1 cellular context compared by ENCODE assay signal in genomic region chr19:40445945-40446784, GRCh38.
A peak's percentile ranks its signal among the peaks of the same experiment; 100 is the strongest.
TF ChIP-seq lines count a peak whose summit lies in the region.

No MANE protein-coding gene starts in this region.

TF ChIP-seq in K562, 482 proteins besides CTCF, POLR2A, EP300 and RAD21 (continues in another document):
- TF ChIP-seq ZNF324 (CRISPR knock-in tag; IDR thresholded peaks at IDR 0.05) = no peak
- TF ChIP-seq TSC22D4 (tag; IDR thresholded peaks at IDR 0.05) = no peak
- peak; percentile 19 to 28; a peak in 1 of 4 replicates for TF ChIP-seq NRF1 (conservative IDR thresholded peaks at IDR 0.05 in 1 of 2, IDR thresholded peaks at IDR 0.05 in 1 of 2)
- peak; percentile 74 for TF ChIP-seq DPF2 (IDR thresholded peaks at IDR 0.05)
- TF ChIP-seq GATAD2B (IDR thresholded peaks at IDR 0.05; ENCODE audit: borderline replicate concordance) = no peak
- TF ChIP-seq MCM5 (IDR thresholded peaks at IDR 0.05; ENCODE audit: low read depth) = no peak
- peak; percentile 81 for TF ChIP-seq EP400 (IDR thresholded peaks at IDR 0.05)
- no peak for TF ChIP-seq GABPB1 (CRISPR knock-in tag; IDR thresholded peaks at IDR 0.05)
- TF ChIP-seq DEAF1 (CRISPR knock-in tag; IDR thresholded peaks at IDR 0.05) = 0 out of 2 replicates have a peak, but pooled peaks have one; percentile 22
- TF ChIP-seq, protein P1, sequence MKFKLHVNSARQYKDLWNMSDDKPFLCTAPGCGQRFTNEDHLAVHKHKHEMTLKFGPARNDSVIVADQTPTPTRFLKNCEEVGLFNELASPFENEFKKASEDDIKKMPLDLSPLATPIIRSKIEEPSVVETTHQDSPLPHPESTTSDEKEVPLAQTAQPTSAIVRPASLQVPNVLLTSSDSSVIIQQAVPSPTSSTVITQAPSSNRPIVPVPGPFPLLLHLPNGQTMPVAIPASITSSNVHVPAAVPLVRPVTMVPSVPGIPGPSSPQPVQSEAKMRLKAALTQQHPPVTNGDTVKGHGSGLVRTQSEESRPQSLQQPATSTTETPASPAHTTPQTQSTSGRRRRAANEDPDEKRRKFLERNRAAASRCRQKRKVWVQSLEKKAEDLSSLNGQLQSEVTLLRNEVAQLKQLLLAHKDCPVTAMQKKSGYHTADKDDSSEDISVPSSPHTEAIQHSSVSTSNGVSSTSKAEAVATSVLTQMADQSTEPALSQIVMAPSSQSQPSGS (CRISPR knock-in tag; IDR thresholded peaks at IDR 0.05) = no peak
- TF ChIP-seq ZNF384 (IDR thresholded peaks at IDR 0.05; ENCODE audit: low read depth, low read length) = no peak
- peak; percentile 17 to 48; a peak in 2 of 4 replicates for TF ChIP-seq FOXK2 (conservative IDR thresholded peaks at IDR 0.05 in 1 of 2, IDR thresholded peaks at IDR 0.05 in 1 of 2; ENCODE audit: low read depth in 2 of 2)
- TF ChIP-seq RBM25 (IDR thresholded peaks at IDR 0.05; ENCODE audit: low read depth, low read length, severe bottlenecking) = no peak
- TF ChIP-seq SP1 (CRISPR knock-in tag; IDR thresholded peaks at IDR 0.05) = no peak
- TF ChIP-seq SNIP1 (IDR thresholded peaks at IDR 0.05; ENCODE audit: low read depth) = no peak
- TF ChIP-seq, protein P2, sequence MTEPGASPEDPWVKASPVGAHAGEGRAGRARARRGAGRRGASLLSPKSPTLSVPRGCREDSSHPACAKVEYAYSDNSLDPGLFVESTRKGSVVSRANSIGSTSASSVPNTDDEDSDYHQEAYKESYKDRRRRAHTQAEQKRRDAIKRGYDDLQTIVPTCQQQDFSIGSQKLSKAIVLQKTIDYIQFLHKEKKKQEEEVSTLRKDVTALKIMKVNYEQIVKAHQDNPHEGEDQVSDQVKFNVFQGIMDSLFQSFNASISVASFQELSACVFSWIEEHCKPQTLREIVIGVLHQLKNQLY (CRISPR knock-in tag; conservative IDR thresholded peaks at IDR 0.05) = no peak
- TF ChIP-seq ZNF778 (CRISPR knock-in tag; IDR thresholded peaks at IDR 0.05) = no peak
- TF ChIP-seq NR1H2 (CRISPR knock-in tag; IDR thresholded peaks at IDR 0.05) = no peak
- TF ChIP-seq EHMT2 (IDR thresholded peaks at IDR 0.05) = no peak
- TF ChIP-seq GATAD2A (IDR thresholded peaks at IDR 0.05) = peak; percentile 96
- TF ChIP-seq KAT8 (IDR thresholded peaks at IDR 0.05; ENCODE audit: low read depth) = no peak
- peak; percentile 3; the same call in 1 of the 2 replicates for TF ChIP-seq ZFX (CRISPR knock-in tag; IDR thresholded peaks at IDR 0.05)
- TF ChIP-seq HNRNPK (IDR thresholded peaks at IDR 0.05; ENCODE audit: low read depth, low read length, poor library complexity, severe bottlenecking) = no peak
- no peak for TF ChIP-seq KDM2B (CRISPR knock-in tag; IDR thresholded peaks at IDR 0.05)
- no peak for TF ChIP-seq HDAC8 (tag; IDR thresholded peaks at IDR 0.05)
- no peak for TF ChIP-seq EZH2 (IDR thresholded peaks at IDR 0.05; ENCODE audit: borderline replicate concordance, low read depth, low read length)
- TF ChIP-seq STAT5B (CRISPR knock-in tag; IDR thresholded peaks at IDR 0.05) = no peak
- TF ChIP-seq ZBTB49 (CRISPR knock-in tag; IDR thresholded peaks at IDR 0.05; ENCODE audit: borderline replicate concordance) = no peak
- no peak for TF ChIP-seq ZNF639 (CRISPR knock-in tag; conservative IDR thresholded peaks at IDR 0.05 in 1 of 2, IDR thresholded peaks at IDR 0.05 in 1 of 2)
- no peak for TF ChIP-seq MCM7 (IDR thresholded peaks at IDR 0.05)
- no peak for TF ChIP-seq ETV5 (CRISPR knock-in tag; IDR thresholded peaks at IDR 0.05; ENCODE audit: low read depth)
- TF ChIP-seq ELF4 (CRISPR knock-in tag; IDR thresholded peaks at IDR 0.05) = peak; percentile 93
- 0 out of 2 replicates have a peak, but pooled peaks have one; percentile 30 for TF ChIP-seq RNF2 (IDR thresholded peaks at IDR 0.05)
- TF ChIP-seq ZNF561 (CRISPR knock-in tag; conservative IDR thresholded peaks at IDR 0.05) = no peak
- no peak; the same call in 1 of the 2 replicates for TF ChIP-seq MAFF (IDR thresholded peaks at IDR 0.05; ENCODE audit: low read length)
- TF ChIP-seq ZNF212 (CRISPR knock-in tag; IDR thresholded peaks at IDR 0.05) = no peak
- no peak for TF ChIP-seq ZNF764 (CRISPR knock-in tag; IDR thresholded peaks at IDR 0.05; ENCODE audit: low read depth)
- peak; percentile 59; the same call in 1 of the 2 replicates for TF ChIP-seq THRB (CRISPR knock-in tag; conservative IDR thresholded peaks at IDR 0.05)
- TF ChIP-seq, protein P3, sequence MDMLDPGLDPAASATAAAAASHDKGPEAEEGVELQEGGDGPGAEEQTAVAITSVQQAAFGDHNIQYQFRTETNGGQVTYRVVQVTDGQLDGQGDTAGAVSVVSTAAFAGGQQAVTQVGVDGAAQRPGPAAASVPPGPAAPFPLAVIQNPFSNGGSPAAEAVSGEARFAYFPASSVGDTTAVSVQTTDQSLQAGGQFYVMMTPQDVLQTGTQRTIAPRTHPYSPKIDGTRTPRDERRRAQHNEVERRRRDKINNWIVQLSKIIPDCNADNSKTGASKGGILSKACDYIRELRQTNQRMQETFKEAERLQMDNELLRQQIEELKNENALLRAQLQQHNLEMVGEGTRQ (CRISPR knock-in tag; IDR thresholded peaks at IDR 0.05) = no peak
- TF ChIP-seq PPARD (CRISPR knock-in tag; IDR thresholded peaks at IDR 0.05) = no peak
- no peak for TF ChIP-seq ZNF274 (IDR thresholded peaks at IDR 0.05; ENCODE audit: borderline replicate concordance, low read depth, low read length)
- TF ChIP-seq MCM2 (IDR thresholded peaks at IDR 0.05; ENCODE audit: low read depth) = no peak
- no peak for TF ChIP-seq GTF2F1 (IDR thresholded peaks at IDR 0.05; ENCODE audit: low read depth, low read length)
- no peak for TF ChIP-seq E2F6 (IDR thresholded peaks at IDR 0.05; ENCODE audit: borderline replicate concordance in 1 of 2, extremely low read depth in 1 of 2, insufficient read depth in 1 of 2, insufficient read length in 1 of 2, low read depth in 1 of 2, low read length in 1 of 2, poor library complexity in 1 of 2, severe bottlenecking in 1 of 2)
- TF ChIP-seq, protein P4, sequence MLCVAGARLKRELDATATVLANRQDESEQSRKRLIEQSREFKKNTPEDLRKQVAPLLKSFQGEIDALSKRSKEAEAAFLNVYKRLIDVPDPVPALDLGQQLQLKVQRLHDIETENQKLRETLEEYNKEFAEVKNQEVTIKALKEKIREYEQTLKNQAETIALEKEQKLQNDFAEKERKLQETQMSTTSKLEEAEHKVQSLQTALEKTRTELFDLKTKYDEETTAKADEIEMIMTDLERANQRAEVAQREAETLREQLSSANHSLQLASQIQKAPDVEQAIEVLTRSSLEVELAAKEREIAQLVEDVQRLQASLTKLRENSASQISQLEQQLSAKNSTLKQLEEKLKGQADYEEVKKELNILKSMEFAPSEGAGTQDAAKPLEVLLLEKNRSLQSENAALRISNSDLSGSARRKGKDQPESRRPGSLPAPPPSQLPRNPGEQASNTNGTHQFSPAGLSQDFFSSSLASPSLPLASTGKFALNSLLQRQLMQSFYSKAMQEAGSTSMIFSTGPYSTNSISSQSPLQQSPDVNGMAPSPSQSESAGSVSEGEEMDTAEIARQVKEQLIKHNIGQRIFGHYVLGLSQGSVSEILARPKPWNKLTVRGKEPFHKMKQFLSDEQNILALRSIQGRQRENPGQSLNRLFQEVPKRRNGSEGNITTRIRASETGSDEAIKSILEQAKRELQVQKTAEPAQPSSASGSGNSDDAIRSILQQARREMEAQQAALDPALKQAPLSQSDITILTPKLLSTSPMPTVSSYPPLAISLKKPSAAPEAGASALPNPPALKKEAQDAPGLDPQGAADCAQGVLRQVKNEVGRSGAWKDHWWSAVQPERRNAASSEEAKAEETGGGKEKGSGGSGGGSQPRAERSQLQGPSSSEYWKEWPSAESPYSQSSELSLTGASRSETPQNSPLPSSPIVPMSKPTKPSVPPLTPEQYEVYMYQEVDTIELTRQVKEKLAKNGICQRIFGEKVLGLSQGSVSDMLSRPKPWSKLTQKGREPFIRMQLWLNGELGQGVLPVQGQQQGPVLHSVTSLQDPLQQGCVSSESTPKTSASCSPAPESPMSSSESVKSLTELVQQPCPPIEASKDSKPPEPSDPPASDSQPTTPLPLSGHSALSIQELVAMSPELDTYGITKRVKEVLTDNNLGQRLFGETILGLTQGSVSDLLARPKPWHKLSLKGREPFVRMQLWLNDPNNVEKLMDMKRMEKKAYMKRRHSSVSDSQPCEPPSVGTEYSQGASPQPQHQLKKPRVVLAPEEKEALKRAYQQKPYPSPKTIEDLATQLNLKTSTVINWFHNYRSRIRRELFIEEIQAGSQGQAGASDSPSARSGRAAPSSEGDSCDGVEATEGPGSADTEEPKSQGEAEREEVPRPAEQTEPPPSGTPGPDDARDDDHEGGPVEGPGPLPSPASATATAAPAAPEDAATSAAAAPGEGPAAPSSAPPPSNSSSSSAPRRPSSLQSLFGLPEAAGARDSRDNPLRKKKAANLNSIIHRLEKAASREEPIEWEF (CRISPR knock-in tag; IDR thresholded peaks at IDR 0.05) = no peak
